ENCODE assay signal across 9 cellular contexts in the genomic region with DNA sequence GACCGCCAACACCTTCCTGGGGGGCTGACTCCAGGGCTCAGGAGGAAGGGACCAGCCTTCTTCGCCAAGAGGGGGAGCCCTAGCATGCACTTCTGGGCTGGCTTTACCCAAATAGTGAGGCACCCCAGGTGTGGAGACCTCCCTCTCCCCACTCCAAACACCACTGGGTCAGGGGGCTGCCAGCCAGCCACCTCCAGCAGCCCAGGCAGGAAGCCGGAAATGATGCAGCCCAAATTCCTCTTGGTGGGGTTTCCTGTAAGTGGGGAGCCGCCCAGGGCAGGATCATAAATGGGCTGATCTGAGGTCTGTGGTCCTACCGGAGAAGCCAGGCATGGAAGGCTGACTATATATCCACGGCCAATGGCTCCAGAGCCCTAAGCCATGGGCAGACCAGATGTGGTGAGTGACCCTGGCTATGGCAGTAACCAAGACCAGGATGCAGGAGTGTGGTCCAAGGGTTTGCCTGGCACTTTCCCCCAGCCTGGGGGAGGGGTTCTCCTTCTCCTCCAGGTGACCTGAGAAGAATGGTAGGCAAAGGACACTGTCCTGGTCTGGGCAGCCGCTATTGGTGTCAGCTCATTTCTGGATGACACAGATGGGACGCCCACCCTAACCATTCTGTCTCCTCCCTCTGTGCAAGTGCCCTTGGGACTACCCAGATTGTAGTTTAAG. TPM values are rescaled to one million over a fixed set of nuclear protein-coding genes. Genes with fewer than 3 reads are reported as not detected.
A peak's percentile ranks its signal among the peaks of the same experiment; 100 is the strongest.
DNase-seq lines count a peak whose midpoint lies in the region; ATAC-seq and TF ChIP-seq lines count a peak whose summit lies in the region.
"Had no signal": no experiment of that assay in that cellular context is flagged by ENCODE, and none has a peak within 500 bp of the region (broad histone marks: within the 10 kb centered on the region; RNA-seq: fewer than 3 reads in every experiment).

No MANE protein-coding gene starts in this region.

- POLR2A ChIA-PET in activated CD4-positive, alpha-beta T cell treated with anti-CD3 and anti-CD28 coated beads for 36 hours (lab: Charles Lee) = no interaction called here

- H3K27ac ChIP-seq in right atrium auricular region (peak overlapping the region; percentile 80 to 85), thyroid gland (peak overlapping the region; percentile 25 to 63 (median 50))

- no peaks in the 10 kb centered on the region for H3K27me3 Mint-ChIP-seq in activated CD4-positive, alpha-beta T cell treated with anti-CD3 and anti-CD28 coated beads for 36 hours

- H3K36me3 ChIP-seq in right atrium auricular region (peaks cover 31% of the 10 kb centered on the region), thyroid gland (no peaks in the 10 kb centered on the region)

- no peaks in the 10 kb centered on the region for H3K9me3 Mint-ChIP-seq in activated CD4-positive, alpha-beta T cell treated with anti-CD3 and anti-CD28 coated beads for 36 hours (ENCODE audit: low read depth)

- WGBS in thyroid gland, 2 donors = 76 to 93% methylated on average over 3 to 5 of the region's 8 CpGs

- H3K27me3 ChIP-seq in right atrium auricular region (no peaks in the 10 kb centered on the region), thyroid gland (no peaks in the 10 kb centered on the region)

- H3K9me3 ChIP-seq in right atrium auricular region (no peaks in the 10 kb centered on the region), thyroid gland (no peaks in the 10 kb centered on the region)

- H3K4me3 ChIP-seq in right atrium auricular region (peak overlapping the region; percentile 28 to 33), thyroid gland (replicated peaks in 1 of 3) (no peak overlapping the region)

- H3K4me1 Mint-ChIP-seq in activated CD4-positive, alpha-beta T cell treated with anti-CD3 and anti-CD28 coated beads for 36 hours = peaks cover 51% of the 10 kb centered on the region

- CTCF ChIA-PET in activated CD4-positive, alpha-beta T cell treated with anti-CD3 and anti-CD28 coated beads for 36 hours (lab: Charles Lee) = interaction anchor here (0.6 to 2.0 kb wide), 9 partner anchors 10 to 501 kb away, joined by 3 to 7 read pairs (median 3); a partner anchor contains a TSS

- TF ChIP-seq CTCF in right atrium auricular region (IDR thresholded peaks at IDR 0.05) = peak in 1 of 2 donors; percentile 11
- peak in 1 of 6 experiments; percentile 11 for TF ChIP-seq CTCF in thyroid gland (IDR thresholded peaks at IDR 0.05)

- peak; percentile 52 for DNase-seq in activated CD4-positive, alpha-beta T cell treated with anti-CD3 and anti-CD28 coated beads for 36 hours
- DNase-seq in activated CD4-positive, alpha-beta T cell treated with anti-CD3 and anti-CD28 coated beads for 48 hours = no peak
- peak; percentile 19 for DNase-seq in activated effector memory CD4-positive, alpha-beta T cell treated with Interleukin-2 at 50 U/mL for 16 hours
- DNase-seq in right atrium auricular region (ENCODE audit: low spot score) (no peak), thyroid gland (no peak), HPDE6-E6E7 (ENCODE audit: extremely low spot score) (no peak), cortex of kidney (lab: John Stamatoyannopoulos, UW) (no peak)
- DNase-seq: activated gamma-delta T cell treated with Interleukin-2 at 50 U/mL for 16 hours had no signal

- peaks cover 34% of the 10 kb centered on the region for H3K36me3 Mint-ChIP-seq in activated CD4-positive, alpha-beta T cell treated with anti-CD3 and anti-CD28 coated beads for 36 hours (ENCODE audit: low read depth)

- H3K27ac Mint-ChIP-seq in activated CD4-positive, alpha-beta T cell treated with anti-CD3 and anti-CD28 coated beads for 36 hours = peak overlapping the region; percentile 85

- intact Hi-C loops in activated CD4-positive, alpha-beta T cell treated with anti-CD3 and anti-CD28 coated beads for 36 hours (cut with DNase I, micrococcal nuclease) = no loop called here
- intact Hi-C loops in thyroid gland (cut with DNase I) = loop anchor here (10.0 kb wide), 1 partner anchor 350 kb away; a partner anchor contains a TSS

- TF ChIP-seq POLR2A in thyroid gland (IDR thresholded peaks at IDR 0.05) = no peak

- no peak for ATAC-seq in activated CD4-positive, alpha-beta T cell treated with anti-CD3 and anti-CD28 coated beads for 36 hours
- ATAC-seq in GM21825 (IDR thresholded peaks at IDR 0.05; ENCODE audit: unreplicated experiment) = no peak

- H3K4me1 ChIP-seq in right atrium auricular region (peaks cover 0 to 70% of the 10 kb centered on the region in 2 donors), thyroid gland (peaks cover 24 to 40% of the 10 kb centered on the region in 2 donors)

- peak overlapping the region; percentile 54 for H3K4me3 Mint-ChIP-seq in activated CD4-positive, alpha-beta T cell treated with anti-CD3 and anti-CD28 coated beads for 36 hours

RNA-seq across cellular contexts. Expression of a gene that starts 4.2 kb away (rescaled TPM):
- 10 to 100 TPM; 60.5 to 74.1 TPM for total RNA-seq in activated CD4-positive, alpha-beta T cell treated with anti-CD3 and anti-CD28 coated beads for 36 hours
- total RNA-seq in right atrium auricular region = 10 to 100 TPM; 26.7 to 48.1 TPM
- 10 to 100 TPM; 35.7 to 71.7 (median 42.4) TPM for total RNA-seq in thyroid gland

RNA-seq across cellular contexts. Expression of a gene that starts 7.7 kb away (rescaled TPM):
- total RNA-seq in activated CD4-positive, alpha-beta T cell treated with anti-CD3 and anti-CD28 coated beads for 36 hours = 10 to 100 TPM; 17.3 to 20.2 TPM
- total RNA-seq in right atrium auricular region = 1 to 10 TPM; 6.6 to 8.3 TPM
- 1 to 10 TPM; 1.6 to 5.8 (median 3.1) TPM for total RNA-seq in thyroid gland

RNA-seq across cellular contexts. Expression of a gene that starts 16.7 kb away (rescaled TPM):
- total RNA-seq in activated CD4-positive, alpha-beta T cell treated with anti-CD3 and anti-CD28 coated beads for 36 hours = 10 to 100 TPM; 37.7 to 41.5 TPM
- total RNA-seq in right atrium auricular region = 10 to 100 TPM; 48.8 to 67.0 TPM
- total RNA-seq in thyroid gland = 10 to 100 TPM; 54.7 to 79.0 (median 57.4) TPM

RNA-seq across cellular contexts. Expression of a gene that starts 18.4 kb away (rescaled TPM):
- 1 to 10 TPM; 7.2 to 8.6 TPM for total RNA-seq in activated CD4-positive, alpha-beta T cell treated with anti-CD3 and anti-CD28 coated beads for 36 hours
- total RNA-seq in right atrium auricular region = 1 to 10 TPM; 9.0 to 9.5 TPM
- 10 to 100 TPM; 11.6 to 19.8 (median 13.0) TPM for total RNA-seq in thyroid gland

RNA-seq across cellular contexts. Expression of a gene that starts 37.5 kb away (rescaled TPM):
- 10 to 100 TPM; 13.9 to 14.2 TPM for total RNA-seq in activated CD4-positive, alpha-beta T cell treated with anti-CD3 and anti-CD28 coated beads for 36 hours
- total RNA-seq in right atrium auricular region (10 to 100 TPM; 65.0 to 87.6 TPM), thyroid gland (100 to 1,000 TPM in 2 of 4 donors, 10 to 100 TPM in 2; 65.3 to 161 (median 99.2) TPM)

Comparison
In these comparisons a context has a peak if more than half of its experiments do, and no peak if none do; other contexts are left out.
1. DNase-seq: peak in activated CD4-positive, alpha-beta T cell treated with anti-CD3 and anti-CD28 coated beads for 36 hours (single experiment) and activated effector memory CD4-positive, alpha-beta T cell treated with Interleukin-2 at 50 U/mL for 16 hours (single experiment); none in activated CD4-positive, alpha-beta T cell treated with anti-CD3 and anti-CD28 coated beads for 48 hours (single experiment), right atrium auricular region (single experiment), thyroid gland (0 of 2), HPDE6-E6E7 (single experiment) and cortex of kidney (single experiment).
2. H3K4me3 ChIP-seq: peak in right atrium auricular region (2 of 2); none in thyroid gland (0 of 3).